1 cellular context compared by ENCODE assay signal in the genomic region with DNA sequence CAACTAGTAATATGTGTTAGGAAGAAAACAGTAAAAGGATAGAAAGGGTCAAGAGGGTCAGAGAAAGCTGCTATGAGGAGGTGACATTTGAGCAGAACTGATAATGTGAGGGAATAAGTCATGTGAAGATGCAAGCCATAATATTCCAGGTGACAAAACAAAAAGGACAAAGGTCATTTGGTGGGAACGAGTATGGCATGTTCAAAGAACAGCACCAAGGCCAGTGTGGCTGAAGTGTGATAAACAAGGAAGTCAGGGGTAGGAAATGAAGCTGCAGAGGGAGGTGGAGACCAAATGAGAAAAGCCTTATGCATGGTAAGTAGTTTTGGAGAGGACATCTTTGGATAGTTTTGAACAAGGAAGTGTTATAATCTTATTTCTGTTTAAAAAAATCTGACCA.
TF ChIP-seq lines count a peak whose summit lies in the region.

No MANE protein-coding gene starts in this region.

TF ChIP-seq in GM12891, 5 proteins besides CTCF, POLR2A, EP300 and RAD21 (continued from another document):
- no peak for TF ChIP-seq PAX5 (IDR thresholded peaks at IDR 0.05; ENCODE audit: insufficient read depth, low read length, severe bottlenecking)
- no peak for TF ChIP-seq POLR2AphosphoS5 (IDR thresholded peaks at IDR 0.05; ENCODE audit: low read depth, low read length)
- no peak for TF ChIP-seq TAF1 (IDR thresholded peaks at IDR 0.05; ENCODE audit: low read depth, low read length)
- TF ChIP-seq SPI1 (IDR thresholded peaks at IDR 0.05; ENCODE audit: low read depth, low read length): no peak
